Comparison of ENCODE assay signal across 20 cellular contexts in the genomic region with DNA sequence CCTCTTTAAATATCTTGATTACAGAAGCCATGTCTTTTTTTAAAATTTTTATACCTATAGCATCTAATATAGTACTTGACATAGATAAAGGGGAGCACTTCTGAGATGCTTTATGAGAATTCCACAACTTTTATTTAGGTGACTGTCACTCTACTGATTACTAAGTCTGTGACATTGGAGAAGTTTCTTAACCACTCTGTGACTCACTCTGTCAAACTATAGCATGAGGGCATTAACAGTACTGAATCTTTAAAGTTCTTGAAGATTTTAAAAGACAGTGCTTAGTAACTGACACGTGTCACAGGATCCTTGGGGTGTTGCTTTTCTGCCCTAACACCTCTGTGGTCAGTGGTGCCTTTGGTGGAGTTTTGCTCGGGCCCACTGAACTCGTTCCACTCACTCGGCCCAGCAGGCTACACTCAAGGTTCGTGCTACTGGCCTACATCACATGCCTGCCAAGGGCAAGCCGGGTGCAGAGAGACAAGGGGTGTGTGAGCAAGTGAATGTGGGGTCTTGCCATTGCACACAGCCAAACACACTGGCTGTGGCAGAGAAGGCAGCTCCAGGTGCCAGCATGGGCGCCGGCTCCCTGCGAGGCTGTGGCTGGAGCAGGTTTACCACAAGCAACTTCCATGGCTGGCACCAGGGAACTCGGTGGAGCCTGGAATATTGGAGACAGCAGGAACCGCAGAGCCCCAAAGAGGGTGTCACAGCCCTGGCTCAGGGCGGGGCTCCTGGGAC.
"Had no signal": no experiment of that assay in that cellular context is flagged by ENCODE, and none has a peak within 500 bp of the region (broad histone marks: within the 10 kb centered on the region; RNA-seq: fewer than 3 reads in every experiment).

No MANE protein-coding gene starts in this region.

- H3K4me3 ChIP-seq: dorsolateral prefrontal cortex, heart left ventricle, right atrium auricular region, testis, tibial nerve had no signal

- H3K27ac ChIP-seq: dorsolateral prefrontal cortex, heart left ventricle, neutrophil, right atrium auricular region, testis, tibial nerve had no signal

- H3K4me1 ChIP-seq: heart left ventricle, right atrium auricular region, testis, tibial nerve had no signal

- H3K9me3 ChIP-seq: heart left ventricle, neutrophil, right atrium auricular region, testis had no signal

- H3K36me3 ChIP-seq: heart left ventricle, neutrophil, right atrium auricular region, tibial nerve had no signal

- ATAC-seq: heart left ventricle; naive thymus-derived CD4-positive, alpha-beta T cell; stimulated activated naive B cell treated with anti-CD40 and anti-IgM and Interleukin-4, amounts not matched to agents 10 μg/mL and 1 μg/mL and 100 μg/mL, for 72 hours; stimulated activated naive CD8-positive, alpha-beta T cell treated with anti-CD3 and anti-CD28 coated beads, Interleukin-15, amount 100 ng/mL, for 72 hours had no signal

- FAIRE-seq: frontal cortex, small intestine, urothelium cell line had no signal

- H3K27me3 ChIP-seq: dorsolateral prefrontal cortex, heart left ventricle, neutrophil, right atrium auricular region, testis, tibial nerve had no signal

- DNase-seq: cortex of kidney; dorsolateral prefrontal cortex; effector CD8-positive, alpha-beta T cell; heart left ventricle; hippocampal formation; kidney glomerular epithelial cell; mammary epithelial cell; naive thymus-derived CD4-positive, alpha-beta T cell; nephron progenitor cell; small intestine; stimulated activated CD4-positive, alpha-beta T cell treated with anti-CD3 and anti-CD28 coated beads, Interleukin-4, amount 100 ng/mL, for 1 hour; stimulated activated CD8-positive, alpha-beta memory T cell treated with anti-CD3 and anti-CD28 coated beads, Interleukin-4, amount 100 ng/mL, for 48 hours; stimulated activated naive B cell treated with anti-CD40 and anti-IgM and Interleukin-4, amounts not matched to agents 10 μg/mL and 1 μg/mL and 100 μg/mL, for 72 hours; stimulated activated naive CD8-positive, alpha-beta T cell treated with anti-CD3 and anti-CD28 coated beads, Interleukin-15, amount 100 ng/mL, for 72 hours; testis had no signal
